In genomic region chr10:120414946-120415345, GRCh38 we compare ENCODE assay signal across 21 cellular contexts. TPM values are rescaled to one million over a fixed set of nuclear protein-coding genes. Genes with fewer than 3 reads are reported as not detected.
"Had no signal": no experiment of that assay in that cellular context is flagged by ENCODE, and none has a peak within 500 bp of the region (broad histone marks: within the 10 kb centered on the region; RNA-seq: fewer than 3 reads in every experiment).

No MANE protein-coding gene starts in this region.

- H3K9me3 ChIP-seq: psoas muscle, stomach, thoracic aorta had no signal

- H3K4me1 ChIP-seq: heart right ventricle, psoas muscle, stomach had no signal

- ATAC-seq: heart right ventricle; left colon; left ventricle myocardium superior; psoas muscle; sciatic nerve; stimulated activated naive B cell treated with anti-CD40 and anti-IgM and Interleukin-4, amounts not matched to agents 10 μg/mL and 1 μg/mL and 100 μg/mL, for 72 hours had no signal

- H3K27ac ChIP-seq: coronary artery, heart right ventricle, psoas muscle, stomach, thoracic aorta had no signal

- H3K4me3 ChIP-seq: coronary artery, heart right ventricle, lung, psoas muscle, stomach, thoracic aorta had no signal

- DNase-seq: effector CD8-positive, alpha-beta T cell; foreskin melanocyte; heart right ventricle; hypothalamus; left colon; left ventricle myocardium superior; mesenchymal stem cell; naive B cell; occipital lobe; psoas muscle; stimulated activated CD4-positive, alpha-beta T cell treated with anti-CD3 and anti-CD28 coated beads, Interleukin-2, amount 100 ng/mL, for 24 hours; stimulated activated CD4-positive, alpha-beta T cell treated with anti-CD3 and anti-CD28 coated beads, Interleukin-4, amount 100 ng/mL, for 4 hours; stimulated activated naive B cell treated with anti-CD40 and anti-IgM and Interleukin-4, amounts not matched to agents 10 μg/mL and 1 μg/mL and 100 μg/mL, for 72 hours; stomach; substantia nigra had no signal

- H3K36me3 ChIP-seq: heart right ventricle, stomach, thoracic aorta had no signal

RNA-seq across cellular contexts. Expression of gene PLPP4, which starts 42.1 kb away (rescaled TPM):
- total RNA-seq: dermis microvascular lymphatic vessel endothelial cell, heart right ventricle, left ventricle myocardium superior, psoas muscle, stomach, thoracic aorta had no signal
- polyA plus RNA-seq: esophagus, heart right ventricle, psoas muscle, stomach had no signal
